Comparison of ENCODE assay signal across 8 cellular contexts in the genomic region with DNA sequence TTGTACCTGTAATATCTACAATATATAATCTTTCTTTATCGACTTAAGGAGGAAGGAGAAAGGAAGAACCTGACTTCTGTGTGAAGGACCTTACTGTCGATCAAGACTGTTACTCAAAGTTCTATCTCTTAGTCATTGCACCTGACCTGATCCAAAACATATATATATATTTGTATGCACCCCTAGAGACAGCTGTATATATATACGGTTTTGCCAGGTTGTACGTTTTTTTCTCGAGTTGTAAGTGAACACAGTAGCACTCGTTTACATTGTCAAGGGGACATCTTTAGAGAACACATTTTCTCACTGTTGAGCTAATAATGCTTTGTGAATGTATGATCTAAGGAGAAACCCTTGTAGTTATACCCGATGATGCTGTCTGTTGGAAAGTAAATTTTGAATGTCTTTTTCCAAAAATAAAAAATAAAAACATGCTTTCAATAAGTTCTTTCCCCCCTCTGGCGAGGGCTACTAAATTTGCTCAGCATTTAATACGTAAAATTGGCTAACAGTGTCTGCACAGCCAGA. TPM values are rescaled to one million over a fixed set of nuclear protein-coding genes. Genes with fewer than 3 reads are reported as not detected.
DNase-seq lines count a peak whose midpoint lies in the region; ATAC-seq and TF ChIP-seq lines count a peak whose summit lies in the region.

No MANE protein-coding gene starts in this region.

- H3K36me3 Mint-ChIP-seq in Caco-2 (ENCODE audit: insufficient read depth, unreplicated experiment): peaks cover 36% of the 10 kb centered on the region
- peaks cover 21% of the 10 kb centered on the region for H3K36me3 Mint-ChIP-seq in activated naive CD8-positive, alpha-beta T cell treated with anti-CD3 and anti-CD28 coated beads, Interleukin-2, amount 50 U/mL, for 24 hours (ENCODE audit: low read depth)

- peak overlapping the region; percentile 73 to 86 for H3K27ac ChIP-seq in uterus

- TF ChIP-seq CTCF in Caco-2 (IDR thresholded peaks at IDR 0.05; ENCODE audit: insufficient read depth in 1 of 2, low read depth in 1 of 2, low read length in 1 of 2, severe bottlenecking in 1 of 2, unreplicated experiment in 1 of 2): no peak
- no peak for TF ChIP-seq CTCF in lower leg skin (IDR thresholded peaks at IDR 0.05)
- no peak for TF ChIP-seq CTCF in uterus (IDR thresholded peaks at IDR 0.05)

- intact Hi-C loops in Caco-2 (cut with micrococcal nuclease; ENCODE audit: unreplicated experiment) (no loop called here), lower leg skin (cut with DNase I; ENCODE audit: low total_unique reads) (no loop called here), uterus (cut with DNase I; ENCODE audit: low total_unique reads) (no loop called here), posterior cingulate gyrus (cut with DNase I) (no loop called here)

- ATAC-seq in HG03139 (IDR thresholded peaks at IDR 0.05; ENCODE audit: unreplicated experiment): peak; percentile 0
- ATAC-seq in activated naive CD8-positive, alpha-beta T cell treated with anti-CD3 and anti-CD28 coated beads, Interleukin-2, amount 50 U/mL, for 24 hours: no peak

- TF ChIP-seq POLR2A in lower leg skin (IDR thresholded peaks at IDR 0.05) (no peak), uterus (IDR thresholded peaks at IDR 0.05) (no peak)

- H3K4me1 Mint-ChIP-seq in Caco-2 (ENCODE audit: low read depth, unreplicated experiment): peaks cover 6% of the 10 kb centered on the region
- H3K4me1 Mint-ChIP-seq in activated naive CD8-positive, alpha-beta T cell treated with anti-CD3 and anti-CD28 coated beads, Interleukin-2, amount 50 U/mL, for 24 hours: peaks cover 28% of the 10 kb centered on the region

- no peaks in the 10 kb centered on the region for H3K27me3 ChIP-seq in Caco-2 (replicated peaks; ENCODE audit: control insufficient read depth, insufficient read depth, low read length)
- H3K27me3 ChIP-seq in uterus: no peaks in the 10 kb centered on the region

- WGBS in lower leg skin, 2 donors: 35 to 42% methylated on average over 9 of the region's 9 CpGs

- H3K27ac Mint-ChIP-seq in Caco-2 (ENCODE audit: unreplicated experiment): peak overlapping the region; percentile 88
- H3K27ac Mint-ChIP-seq in activated naive CD8-positive, alpha-beta T cell treated with anti-CD3 and anti-CD28 coated beads, Interleukin-2, amount 50 U/mL, for 24 hours: peak overlapping the region; percentile 94

- H3K27me3 Mint-ChIP-seq in Caco-2 (ENCODE audit: insufficient read depth, unreplicated experiment): no peaks in the 10 kb centered on the region
- no peaks in the 10 kb centered on the region for H3K27me3 Mint-ChIP-seq in activated naive CD8-positive, alpha-beta T cell treated with anti-CD3 and anti-CD28 coated beads, Interleukin-2, amount 50 U/mL, for 24 hours

- POLR2A ChIA-PET in Caco-2 (lab: Charles Lee): interaction anchor here (1.4 to 1.6 kb wide), 2 partner anchors 62 to 63 kb away, joined by 5 to 8 read pairs; a partner anchor contains a TSS

- no peaks in the 10 kb centered on the region for H3K9me3 Mint-ChIP-seq in Caco-2 (ENCODE audit: unreplicated experiment)
- H3K9me3 Mint-ChIP-seq in activated naive CD8-positive, alpha-beta T cell treated with anti-CD3 and anti-CD28 coated beads, Interleukin-2, amount 50 U/mL, for 24 hours: no peaks in the 10 kb centered on the region

- DNase-seq in Caco-2: no peak
- DNase-seq in activated naive CD8-positive, alpha-beta T cell treated with anti-CD3 and anti-CD28 coated beads, Interleukin-2, amount 50 U/mL, for 24 hours: no peak
- no peak for DNase-seq in lower leg skin (ENCODE audit: low spot score in 2 of 2)
- DNase-seq in uterus: no peak
- no peak for DNase-seq in posterior cingulate gyrus
- DNase-seq in middle frontal gyrus (ENCODE audit: extremely low spot score, low spot score): no peak
- no peak for DNase-seq in activated CD4-positive, alpha-beta T cell treated with anti-CD3 and anti-CD28 coated beads, Interleukin-2, amount 50 U/mL, for 1 hour

- TSS peak; percentile 55 for BruUV-seq in Caco-2 (replicated peaks; lab: Mats Ljungman, UMichigan)

- peak overlapping the region; percentile 65 for H3K4me3 ChIP-seq in Caco-2 (ENCODE audit: low read depth, low read length)
- H3K4me3 ChIP-seq in lower leg skin (ENCODE audit: low read depth, poor library complexity, severe bottlenecking): peak overlapping the region; percentile 54
- peak overlapping the region; percentile 58 to 61 for H3K4me3 ChIP-seq in uterus

- CTCF ChIA-PET in Caco-2 (lab: Charles Lee): interaction anchor here (1.3 kb wide), 1 partner anchor 63 kb away, joined by 7 read pairs; a partner anchor contains a TSS

- H3K9me3 ChIP-seq in Caco-2 (no peaks in the 10 kb centered on the region), uterus (no peaks in the 10 kb centered on the region)

- H3K4me3 Mint-ChIP-seq in Caco-2 (ENCODE audit: unreplicated experiment): peak overlapping the region; percentile 92
- peak overlapping the region; percentile 95 for H3K4me3 Mint-ChIP-seq in activated naive CD8-positive, alpha-beta T cell treated with anti-CD3 and anti-CD28 coated beads, Interleukin-2, amount 50 U/mL, for 24 hours

- H3K4me1 ChIP-seq in Caco-2 (no peaks in the 10 kb centered on the region; the same call in 1 of the 2 replicates), uterus (peaks cover 0 to 7% of the 10 kb centered on the region in 2 donors)

- no peaks in the 10 kb centered on the region for H3K36me3 ChIP-seq in Caco-2 (ENCODE audit: control insufficient read depth, insufficient read depth, low read length)
- H3K36me3 ChIP-seq in uterus: no peaks in the 10 kb centered on the region

RNA-seq across cellular contexts. Expression of a gene that starts 0.5 kb away (rescaled TPM):
- total RNA-seq in Caco-2 (2022) (25.0 TPM in 2 replicates), lower leg skin (10 to 100 TPM in 1 of 4 donors, 1 to 10 TPM in 3; 4.5 to 13.9 (median 6.5) TPM), uterus (10 to 100 TPM in 1 of 4 donors, 1 to 10 TPM in 1, under 1 TPM in 1, not detected in 1; 0.29 to 15.3 (median 6.5) TPM)

RNA-seq across cellular contexts. Expression of a gene that starts 58.7 kb away (rescaled TPM):
- total RNA-seq in Caco-2 (2022): 119 and 125 TPM in 2 replicates
- 10 to 100 TPM; 19.3 to 41.7 (median 31.9) TPM for total RNA-seq in lower leg skin
- total RNA-seq in uterus: 100 to 1,000 TPM in 1 of 4 donors, 10 to 100 TPM in 3; 56.9 to 114 (median 78.9) TPM
